Comparison of ENCODE assay signal across 15 cellular contexts in the genomic region with DNA sequence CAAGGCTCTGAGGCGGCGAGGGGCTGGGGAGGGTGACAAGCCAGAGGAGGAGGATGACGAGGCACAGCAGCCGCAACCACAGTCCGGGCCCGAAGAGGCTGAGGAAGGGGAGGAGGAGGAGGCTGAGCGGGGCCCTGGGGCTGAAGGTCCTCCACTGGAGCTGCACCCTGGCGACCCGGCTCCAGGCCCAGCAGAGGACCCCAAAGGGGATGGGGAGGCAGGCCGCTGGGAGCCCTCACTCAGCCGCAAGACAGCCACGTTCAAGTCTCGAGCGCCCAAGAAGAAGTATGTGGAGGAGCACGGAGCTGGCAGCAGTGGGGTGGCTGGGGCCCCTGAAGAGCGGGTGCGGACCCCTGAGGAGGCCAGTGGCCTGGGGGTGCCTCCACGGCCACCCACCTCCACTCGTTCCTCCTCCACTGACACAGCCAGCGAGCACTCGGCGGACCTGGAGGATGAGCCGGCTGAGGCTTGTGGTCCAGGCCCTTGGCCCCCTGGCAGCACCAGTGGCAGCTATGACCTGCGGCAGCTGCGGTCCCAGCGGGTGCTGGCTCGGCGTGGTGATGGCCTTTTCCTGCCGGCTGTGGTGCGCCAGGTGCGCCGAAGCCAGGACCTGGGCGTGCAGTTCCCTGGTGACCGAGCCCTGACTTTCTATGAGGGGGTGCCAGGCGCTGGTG. TPM values are rescaled to one million over a fixed set of nuclear protein-coding genes. Genes with fewer than 3 reads are reported as not detected.
DNase-seq lines count a peak whose midpoint lies in the region; ATAC-seq and TF ChIP-seq lines count a peak whose summit lies in the region.
"Had no signal": no experiment of that assay in that cellular context is flagged by ENCODE, and none has a peak within 500 bp of the region (broad histone marks: within the 10 kb centered on the region; RNA-seq: fewer than 3 reads in every experiment).

No MANE protein-coding gene starts in this region.

- TF ChIP-seq CTCF in HEK293 (tag by site-specific recombination; IDR thresholded peaks at IDR 0.05) (no peak), thyroid gland (IDR thresholded peaks at IDR 0.05) (no peak)

- H3K4me1 ChIP-seq in HEK293 (ENCODE audit: control insufficient read depth, insufficient read depth, low read length) (peaks cover 16% of the 10 kb centered on the region), right cardiac atrium (ENCODE audit: control insufficient read depth, insufficient read depth, low read length) (peaks cover 8% of the 10 kb centered on the region), thyroid gland (peaks cover 20 to 29% of the 10 kb centered on the region in 2 donors)

- no peaks in the 10 kb centered on the region for H3K9me3 Mint-ChIP-seq in activated CD8-positive, alpha-beta memory T cell treated with anti-CD3 and anti-CD28 coated beads, Interleukin-2, amount 10 ng/mL, durations not matched to agents 7 days and 5 days (ENCODE audit: low read depth)
- H3K9me3 Mint-ChIP-seq: effector memory CD8-positive, alpha-beta T cell; stimulated activated effector memory CD8-positive, alpha-beta T cell treated with anti-CD3 and anti-CD28 coated beads, Interleukin-12 subunit alpha, Interleukin-12 subunit beta, amount 100 ng/mL, for 72 hours had no signal

- 89% methylated on average over 35 of the region's 35 CpGs for WGBS in right cardiac atrium
- WGBS in thyroid gland, 2 donors, result 93 to 94% methylated on average over 8 to 18 of the region's 35 CpGs

- H3K36me3 Mint-ChIP-seq in activated CD8-positive, alpha-beta memory T cell treated with anti-CD3 and anti-CD28 coated beads, Interleukin-2, amount 10 ng/mL, durations not matched to agents 7 days and 5 days, result peaks cover 9% of the 10 kb centered on the region

- intact Hi-C loops in right cardiac atrium (cut with DNase I) (no loop called here), thyroid gland (cut with DNase I) (no loop called here)

- no peak for DNase-seq in activated CD8-positive, alpha-beta memory T cell treated with anti-CD3 and anti-CD28 coated beads, Interleukin-2, amount 10 ng/mL, durations not matched to agents 7 days and 5 days
- no peak for DNase-seq in activated CD8-positive, alpha-beta memory T cell treated with anti-CD3 and anti-CD28 coated beads for 24 hours
- DNase-seq in right cardiac atrium (peak; percentile 14 to 69 (median 62)), thyroid gland (no peak), middle frontal gyrus (ENCODE audit: extremely low spot score, low spot score) (no peak)
- DNase-seq in stimulated activated CD4-positive, alpha-beta T cell treated with anti-CD3 and anti-CD28 coated beads, Interleukin-2, amount 100 ng/mL, for 48 hours, result no peak
- DNase-seq: effector memory CD8-positive, alpha-beta T cell; KBM-7; NCI-H1417 treated with DMSO at 0.1 percent for 48 hours; stimulated activated CD4-positive, alpha-beta T cell treated with anti-CD3 and anti-CD28 coated beads, Interleukin-4, amount 100 ng/mL, for 4 hours had no signal

- H3K27ac ChIP-seq in HEK293 (ENCODE audit: extremely low read depth, low read depth, low read length) (no peak overlapping the region), right cardiac atrium (ENCODE audit: low read length) (no peak overlapping the region), skin epidermis (peak overlapping the region in 14 of 21 experiments; percentile 47 to 98 (median 96)), thyroid gland (no peak overlapping the region)

- H3K36me3 ChIP-seq in HEK293 (ENCODE audit: control insufficient read depth in 2 of 2, insufficient read depth in 1 of 2, low read length in 2 of 2) (peaks cover 5 to 48% of the 10 kb centered on the region in 2 experiments), thyroid gland (peaks cover 28 to 29% of the 10 kb centered on the region in 2 donors)

- no peaks in the 10 kb centered on the region for H3K27me3 Mint-ChIP-seq in activated CD8-positive, alpha-beta memory T cell treated with anti-CD3 and anti-CD28 coated beads, Interleukin-2, amount 10 ng/mL, durations not matched to agents 7 days and 5 days
- H3K27me3 Mint-ChIP-seq: effector memory CD8-positive, alpha-beta T cell had no signal

- TF ChIP-seq POLR2A in thyroid gland (IDR thresholded peaks at IDR 0.05), result no peak

- H3K27ac Mint-ChIP-seq in activated CD8-positive, alpha-beta memory T cell treated with anti-CD3 and anti-CD28 coated beads, Interleukin-2, amount 10 ng/mL, durations not matched to agents 7 days and 5 days, result peak overlapping the region; percentile 99
- H3K27ac Mint-ChIP-seq: effector memory CD8-positive, alpha-beta T cell; stimulated activated effector memory CD8-positive, alpha-beta T cell treated with anti-CD3 and anti-CD28 coated beads, Interleukin-12 subunit alpha, Interleukin-12 subunit beta, amount 100 ng/mL, for 72 hours had no signal

- no peak overlapping the region for H3K4me3 ChIP-seq in HEK293 (ENCODE audit: low read depth, low read length)
- H3K4me3 ChIP-seq in right cardiac atrium (ENCODE audit: low read length), result no peak overlapping the region
- no peak overlapping the region for H3K4me3 ChIP-seq in skin epidermis
- no peak overlapping the region for H3K4me3 ChIP-seq in thyroid gland (replicated peaks in 1 of 3)
- H3K4me3 ChIP-seq: HAP-1 had no signal

- POLR2A ChIA-PET in HEK293 (lab: Yijun Ruan, JAX), result no interaction called here

- CTCF ChIA-PET in activated CD8-positive, alpha-beta memory T cell treated with anti-CD3 and anti-CD28 coated beads, Interleukin-2, amount 10 ng/mL, durations not matched to agents 7 days and 5 days (lab: Charles Lee), result interaction anchor here (1.1 to 3.2 kb wide), 4 partner anchors 8 to 163 kb away, joined by 6 to 44 read pairs (median 14); partner anchors contain the start of gene GSK3A
- CTCF ChIA-PET in HEK293 (lab: Yijun Ruan, JAX), result interaction anchor here (2.0 to 2.7 kb wide), 2 partner anchors 8 to 27 kb away, joined by 9 to 28 read pairs; no protein-coding TSS in a partner anchor

- no peak for ATAC-seq in activated CD8-positive, alpha-beta memory T cell treated with anti-CD3 and anti-CD28 coated beads, Interleukin-2, amount 10 ng/mL, durations not matched to agents 7 days and 5 days
- no peak for ATAC-seq in right cardiac atrium
- ATAC-seq: effector memory CD8-positive, alpha-beta T cell; gastroesophageal sphincter; stimulated activated effector memory CD8-positive, alpha-beta T cell treated with anti-CD3 and anti-CD28 coated beads, Interleukin-12 subunit alpha, Interleukin-12 subunit beta, amount 100 ng/mL, for 72 hours had no signal

- H3K27me3 ChIP-seq in right cardiac atrium (ENCODE audit: control insufficient read depth, insufficient read depth), result no peaks in the 10 kb centered on the region
- H3K27me3 ChIP-seq in thyroid gland, result no peaks in the 10 kb centered on the region
- H3K27me3 ChIP-seq: gastroesophageal sphincter had no signal

- peaks cover 51% of the 10 kb centered on the region for H3K4me1 Mint-ChIP-seq in activated CD8-positive, alpha-beta memory T cell treated with anti-CD3 and anti-CD28 coated beads, Interleukin-2, amount 10 ng/mL, durations not matched to agents 7 days and 5 days

- no peaks in the 10 kb centered on the region for H3K9me3 ChIP-seq in HEK293 (ENCODE audit: control insufficient read depth, insufficient read depth, low read depth, low read length)
- no peaks in the 10 kb centered on the region for H3K9me3 ChIP-seq in right cardiac atrium (ENCODE audit: control insufficient read depth, low read length)
- no peaks in the 10 kb centered on the region for H3K9me3 ChIP-seq in thyroid gland
- H3K9me3 ChIP-seq: gastroesophageal sphincter, HAP-1 had no signal

- no peak overlapping the region for H3K4me3 Mint-ChIP-seq in activated CD8-positive, alpha-beta memory T cell treated with anti-CD3 and anti-CD28 coated beads, Interleukin-2, amount 10 ng/mL, durations not matched to agents 7 days and 5 days
- H3K4me3 Mint-ChIP-seq: effector memory CD8-positive, alpha-beta T cell; stimulated activated effector memory CD8-positive, alpha-beta T cell treated with anti-CD3 and anti-CD28 coated beads, Interleukin-12 subunit alpha, Interleukin-12 subunit beta, amount 100 ng/mL, for 72 hours had no signal

TF ChIP-seq in HEK293, 187 proteins besides CTCF, POLR2A, EP300 and RAD21 (continues in another document):
- no peak for TF ChIP-seq ZNF214 (tag by site-specific recombination; IDR thresholded peaks at IDR 0.05; ENCODE audit: borderline replicate concordance)
- no peak for TF ChIP-seq ZBTB6 (tag by site-specific recombination; IDR thresholded peaks at IDR 0.05)
- TF ChIP-seq ZNF843 (tag by site-specific recombination; IDR thresholded peaks at IDR 0.05), result no peak

RNA-seq across cellular contexts. Expression of gene CIC, which starts 2.9 kb away (rescaled TPM):
- total RNA-seq in activated CD8-positive, alpha-beta memory T cell treated with anti-CD3 and anti-CD28 coated beads, Interleukin-2, amount 10 ng/mL, durations not matched to agents 7 days and 5 days, result 10 to 100 TPM; 67.3 to 77.3 TPM
- 10 to 100 TPM; 36.4 to 42.7 (median 39.6) TPM for total RNA-seq in right cardiac atrium
- 28.6 TPM for polyA plus RNA-seq in right cardiac atrium
- total RNA-seq in thyroid gland, result 10 to 100 TPM; 50.6 to 98.3 (median 56.9) TPM

RNA-seq across cellular contexts. Expression of gene ERF, which starts 17.1 kb away (rescaled TPM):
- 10 to 100 TPM; 43.5 to 58.7 TPM for total RNA-seq in activated CD8-positive, alpha-beta memory T cell treated with anti-CD3 and anti-CD28 coated beads, Interleukin-2, amount 10 ng/mL, durations not matched to agents 7 days and 5 days
- total RNA-seq in right cardiac atrium (10 to 100 TPM; 33.3 to 58.1 (median 48.1) TPM), thyroid gland (10 to 100 TPM; 27.5 to 50.2 (median 39.2) TPM)
- 39.1 TPM for polyA plus RNA-seq in right cardiac atrium

RNA-seq across cellular contexts. Expression of gene GSK3A, which starts 29.6 kb away (rescaled TPM):
- total RNA-seq in activated CD8-positive, alpha-beta memory T cell treated with anti-CD3 and anti-CD28 coated beads, Interleukin-2, amount 10 ng/mL, durations not matched to agents 7 days and 5 days, result 10 to 100 TPM; 47.3 to 53.8 TPM
- total RNA-seq in right cardiac atrium, result 10 to 100 TPM; 32.0 to 37.3 (median 34.9) TPM
- polyA plus RNA-seq in right cardiac atrium, result 46.5 TPM
- total RNA-seq in thyroid gland, result 10 to 100 TPM; 19.1 to 32.6 (median 24.6) TPM

RNA-seq across cellular contexts. Expression of gene PRR19, which starts 29.9 kb away (rescaled TPM):
- 1 to 10 TPM in 1 of 2 experiments, under 1 TPM in 1; 0.89 to 1.1 TPM for total RNA-seq in activated CD8-positive, alpha-beta memory T cell treated with anti-CD3 and anti-CD28 coated beads, Interleukin-2, amount 10 ng/mL, durations not matched to agents 7 days and 5 days
- total RNA-seq in right cardiac atrium (under 1 TPM in 3 of 4 donors, not detected in 1; 0.20 to 0.32 (median 0.26) TPM), thyroid gland (under 1 TPM in 2 of 4 donors, not detected in 2; 0.27 to 0.45 TPM)
- polyA plus RNA-seq in right cardiac atrium, result 0.29 TPM

RNA-seq across cellular contexts. Expression of gene PAFAH1B3, which starts 30.4 kb away (rescaled TPM):
- total RNA-seq in activated CD8-positive, alpha-beta memory T cell treated with anti-CD3 and anti-CD28 coated beads, Interleukin-2, amount 10 ng/mL, durations not matched to agents 7 days and 5 days, result 10 to 100 TPM; 38.0 to 38.9 TPM
- total RNA-seq in right cardiac atrium, result 1 to 10 TPM; 1.6 to 5.9 (median 4.4) TPM
- polyA plus RNA-seq in right cardiac atrium, result 4.3 TPM
- 10 to 100 TPM in 3 of 4 donors, 1 to 10 TPM in 1; 6.0 to 23.7 (median 19.1) TPM for total RNA-seq in thyroid gland

Comparison
In these comparisons a context has a peak if more than half of its experiments do, and no peak if none do; other contexts are left out.
1. DNase-seq: peak in right cardiac atrium (3 of 3); none in activated CD8-positive, alpha-beta memory T cell treated with anti-CD3 and anti-CD28 coated beads, Interleukin-2, amount 10 ng/mL, durations not matched to agents 7 days and 5 days (single experiment), activated CD8-positive, alpha-beta memory T cell treated with anti-CD3 and anti-CD28 coated beads for 24 hours (single experiment), thyroid gland (0 of 2), stimulated activated CD4-positive, alpha-beta T cell treated with anti-CD3 and anti-CD28 coated beads, Interleukin-2, amount 100 ng/mL, for 48 hours (0 of 2) and middle frontal gyrus (single experiment).
2. H3K27ac ChIP-seq: peak in skin epidermis (14 of 21); none in HEK293 (single experiment), right cardiac atrium (single experiment) and thyroid gland (0 of 3).